In the genomic region with DNA sequence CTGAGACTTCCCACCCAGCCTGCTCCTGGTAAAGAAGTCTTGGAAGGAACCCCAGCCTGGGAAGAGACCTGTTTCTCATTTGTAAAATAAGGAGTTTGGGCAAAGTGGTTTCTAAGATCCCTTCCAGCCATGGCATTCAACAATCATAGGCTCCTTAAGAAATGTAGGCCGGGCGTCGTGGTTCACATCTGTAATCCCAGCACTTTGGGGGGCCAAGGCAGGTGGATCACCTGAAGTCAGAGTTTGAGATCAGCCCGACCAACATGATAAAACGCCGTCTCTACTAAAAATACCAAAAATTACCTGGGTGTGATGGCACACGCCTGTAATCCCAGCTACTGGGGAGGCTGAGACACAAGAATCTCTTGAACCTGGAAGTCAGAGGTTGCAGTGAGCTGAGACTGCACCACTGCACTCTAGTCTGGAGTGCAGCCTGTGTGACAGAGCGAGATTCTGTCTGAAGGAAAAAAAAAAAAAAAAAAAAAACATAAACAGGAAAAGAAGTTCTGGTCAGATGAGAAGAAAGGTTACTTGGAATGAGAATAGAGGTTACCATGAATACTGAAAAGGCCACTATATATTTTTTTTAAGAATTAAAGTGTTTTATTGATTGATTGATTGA, we compare ENCODE assay signal across 26 cellular contexts. TPM values are rescaled to one million over a fixed set of nuclear protein-coding genes. Genes with fewer than 3 reads are reported as not detected.
DNase-seq lines count a peak whose midpoint lies in the region; ATAC-seq, FAIRE-seq and TF ChIP-seq lines count a peak whose summit lies in the region.
"Had no signal": no experiment of that assay in that cellular context is flagged by ENCODE, and none has a peak within 500 bp of the region (broad histone marks: within the 10 kb centered on the region; RNA-seq: fewer than 3 reads in every experiment).

No MANE protein-coding gene starts in this region.

- no peak for FAIRE-seq in GM12891 (lab: Jason Lieb, UNC)
- FAIRE-seq: endothelial cell of umbilical vein, pancreas had no signal

- POLR2A ChIA-PET in Caco-2 (lab: Charles Lee): no interaction called here

- H3K79me2 ChIP-seq in smooth muscle cell (ENCODE audit: low read depth): peaks cover 96% of the 10 kb centered on the region

- H3K27me3 Mint-ChIP-seq in Caco-2 (ENCODE audit: insufficient read depth, unreplicated experiment): no peaks in the 10 kb centered on the region
- H3K27me3 Mint-ChIP-seq in natural killer cell treated with Interleukin-12 subunit alpha and Interleukin-12 subunit beta and Interleukin-15 and Interleukin-18, amount 100 ng/mL, for 72 hours: no peaks in the 10 kb centered on the region
- peaks cover 14 to 23% of the 10 kb centered on the region in 2 donors for H3K27me3 Mint-ChIP-seq in stimulated activated naive B cell treated with anti-CD40 and anti-IgM and Interleukin-4, amounts not matched to agents 10 μg/mL and 1 μg/mL and 100 μg/mL, for 72 hours
- H3K27me3 Mint-ChIP-seq: central memory CD8-positive, alpha-beta T cell had no signal

- H3K9me3 Mint-ChIP-seq in Caco-2 (ENCODE audit: unreplicated experiment): no peaks in the 10 kb centered on the region
- H3K9me3 Mint-ChIP-seq in natural killer cell treated with Interleukin-12 subunit alpha and Interleukin-12 subunit beta and Interleukin-15 and Interleukin-18, amount 100 ng/mL, for 72 hours: no peaks in the 10 kb centered on the region
- no peaks in the 10 kb centered on the region for H3K9me3 Mint-ChIP-seq in stimulated activated naive B cell treated with anti-CD40 and anti-IgM and Interleukin-4, amounts not matched to agents 10 μg/mL and 1 μg/mL and 100 μg/mL, for 72 hours
- H3K9me3 Mint-ChIP-seq: activated CD4-positive, alpha-beta T cell treated with anti-CD3 and anti-CD28 coated beads, Interleukin-2, amount 10 ng/mL, durations not matched to agents 7 days and 5 days; activated naive CD4-positive, alpha-beta T cell treated with anti-CD3 and anti-CD28 coated beads, Interleukin-2, amount 10 ng/mL, durations not matched to agents 7 days and 5 days; central memory CD8-positive, alpha-beta T cell; natural killer cell; stimulated activated naive CD8-positive, alpha-beta T cell treated with anti-CD3 and anti-CD28 coated beads, Interleukin-15, amount 100 ng/mL, for 72 hours; T-helper 2 cell treated with Interferon-gamma antibody and Interleukin-4, amounts not matched to agents 5 μg/mL and 100 μg/mL, for 36 hours had no signal

- H3K4me2 ChIP-seq in smooth muscle cell: no peak overlapping the region

- no peak for TF ChIP-seq RAD21 in liver (IDR thresholded peaks at IDR 0.05)

- H3K36me3 Mint-ChIP-seq in Caco-2 (ENCODE audit: insufficient read depth, unreplicated experiment): peaks cover 21% of the 10 kb centered on the region
- H3K36me3 Mint-ChIP-seq in natural killer cell treated with Interleukin-12 subunit alpha and Interleukin-12 subunit beta and Interleukin-15 and Interleukin-18, amount 100 ng/mL, for 72 hours: no peaks in the 10 kb centered on the region
- H3K36me3 Mint-ChIP-seq in stimulated activated naive B cell treated with anti-CD40 and anti-IgM and Interleukin-4, amounts not matched to agents 10 μg/mL and 1 μg/mL and 100 μg/mL, for 72 hours: no peaks in the 10 kb centered on the region
- H3K36me3 Mint-ChIP-seq: activated naive CD4-positive, alpha-beta T cell treated with anti-CD3 and anti-CD28 coated beads, Interleukin-2, amount 10 ng/mL, durations not matched to agents 7 days and 5 days; natural killer cell had no signal

- peaks cover 40% of the 10 kb centered on the region for H3K4me1 Mint-ChIP-seq in Caco-2 (ENCODE audit: low read depth, unreplicated experiment)
- H3K4me1 Mint-ChIP-seq in natural killer cell treated with Interleukin-12 subunit alpha and Interleukin-12 subunit beta and Interleukin-15 and Interleukin-18, amount 100 ng/mL, for 72 hours (ENCODE audit: low read depth in 2 of 2): peaks cover 30% of the 10 kb centered on the region in 2 donors
- H3K4me1 Mint-ChIP-seq in stimulated activated naive B cell treated with anti-CD40 and anti-IgM and Interleukin-4, amounts not matched to agents 10 μg/mL and 1 μg/mL and 100 μg/mL, for 72 hours: no peaks in the 10 kb centered on the region
- H3K4me1 Mint-ChIP-seq: activated CD4-positive, alpha-beta T cell treated with anti-CD3 and anti-CD28 coated beads, Interleukin-2, amount 10 ng/mL, durations not matched to agents 7 days and 5 days; activated naive CD4-positive, alpha-beta T cell treated with anti-CD3 and anti-CD28 coated beads, Interleukin-2, amount 10 ng/mL, durations not matched to agents 7 days and 5 days; stimulated activated naive CD8-positive, alpha-beta T cell treated with anti-CD3 and anti-CD28 coated beads, Interleukin-15, amount 100 ng/mL, for 72 hours had no signal

- BruUV-seq in Caco-2 (replicated peaks; lab: Mats Ljungman, UMichigan): no TSS peak

- H2AFZ ChIP-seq in smooth muscle cell (ENCODE audit: low read depth): no peak overlapping the region

- H3K4me3 ChIP-seq in Caco-2 (ENCODE audit: low read depth, low read length) (no peak overlapping the region), RWPE2 (ENCODE audit: severe bottlenecking) (no peak overlapping the region), liver (ENCODE audit: low read depth in 1 of 3, low read length in 3 of 3) (no peak overlapping the region), smooth muscle cell (no peak overlapping the region)
- H3K4me3 ChIP-seq: BLaER1 treated with 17β-estradiol and CSF1 and Interleukin-3, amounts not matched to agents 10 nM and 100 nM; HAP-1; heart right ventricle; pancreas; upper lobe of right lung had no signal

- H4K20me1 ChIP-seq in smooth muscle cell (ENCODE audit: low read depth): peaks cover 100% of the 10 kb centered on the region

- H3F3A ChIP-seq in smooth muscle cell (ENCODE audit: low read depth): no peaks in the 10 kb centered on the region

- 87% methylated on average over 8 of the region's 8 CpGs for WGBS in liver
- 88% methylated on average over 8 of the region's 8 CpGs for WGBS in smooth muscle cell (ENCODE audit: low lambda C conversion rate)

- peak overlapping the region; percentile 99 for H3K27ac Mint-ChIP-seq in Caco-2 (ENCODE audit: unreplicated experiment)
- H3K27ac Mint-ChIP-seq in natural killer cell treated with Interleukin-12 subunit alpha and Interleukin-12 subunit beta and Interleukin-15 and Interleukin-18, amount 100 ng/mL, for 72 hours: no peak overlapping the region
- no peak overlapping the region for H3K27ac Mint-ChIP-seq in stimulated activated naive B cell treated with anti-CD40 and anti-IgM and Interleukin-4, amounts not matched to agents 10 μg/mL and 1 μg/mL and 100 μg/mL, for 72 hours
- H3K27ac Mint-ChIP-seq: activated CD4-positive, alpha-beta T cell treated with anti-CD3 and anti-CD28 coated beads, Interleukin-2, amount 10 ng/mL, durations not matched to agents 7 days and 5 days; activated naive CD4-positive, alpha-beta T cell treated with anti-CD3 and anti-CD28 coated beads, Interleukin-2, amount 10 ng/mL, durations not matched to agents 7 days and 5 days; natural killer cell; T-helper 2 cell treated with Interferon-gamma antibody and Interleukin-4, amounts not matched to agents 5 μg/mL and 100 μg/mL, for 36 hours had no signal

- no peak for TF ChIP-seq POLR2A in GM12891 (IDR thresholded peaks at IDR 0.05; ENCODE audit: low read depth, low read length)

- peak overlapping the region in 1 of 2 donors; percentile 0 for H3K9ac ChIP-seq in liver (ENCODE audit: low read depth in 1 of 2, low read length in 2 of 2)
- peak overlapping the region; percentile 41 for H3K9ac ChIP-seq in smooth muscle cell (ENCODE audit: low read depth)

- CTCF ChIA-PET in Caco-2 (lab: Charles Lee): interaction anchor here (0.6 to 1.9 kb wide), 4 partner anchors 9 to 331 kb away, joined by 5 to 8 read pairs (median 6); no protein-coding TSS in a partner anchor

- H3K27me3 ChIP-seq in Caco-2 (replicated peaks; ENCODE audit: control insufficient read depth, insufficient read depth, low read length) (no peaks in the 10 kb centered on the region), RWPE2 (ENCODE audit: insufficient read depth, poor library complexity, severe bottlenecking) (no peaks in the 10 kb centered on the region), liver (ENCODE audit: control insufficient read depth in 4 of 4, insufficient read depth in 4 of 4, low read length in 3 of 4) (no peaks in the 10 kb centered on the region), smooth muscle cell (ENCODE audit: low read depth) (no peaks in the 10 kb centered on the region)
- H3K27me3 ChIP-seq: BLaER1 treated with 17β-estradiol and CSF1 and Interleukin-3, amounts not matched to agents 10 nM and 100 nM; heart right ventricle; pancreas; upper lobe of right lung had no signal

- H3K27ac ChIP-seq in RWPE2 (ENCODE audit: poor library complexity, severe bottlenecking) (peak overlapping the region; percentile 48), liver (ENCODE audit: low read depth in 1 of 2, low read length in 2 of 2) (peak overlapping the region; percentile 37 to 47), smooth muscle cell (ENCODE audit: low read depth) (peak overlapping the region; percentile 34)
- H3K27ac ChIP-seq: heart right ventricle, pancreas had no signal

- H3K36me3 ChIP-seq in Caco-2 (ENCODE audit: control insufficient read depth, insufficient read depth, low read length) (no peaks in the 10 kb centered on the region), RWPE2 (ENCODE audit: low read depth) (peaks cover 6% of the 10 kb centered on the region; the same call in 1 of the 2 replicates), liver (ENCODE audit: control insufficient read depth in 4 of 4, insufficient read depth in 3 of 4, low read depth in 1 of 4, low read length in 3 of 4) (no peaks in the 10 kb centered on the region), smooth muscle cell (ENCODE audit: low read depth) (no peaks in the 10 kb centered on the region)
- H3K36me3 ChIP-seq: BLaER1 treated with 17β-estradiol and CSF1 and Interleukin-3, amounts not matched to agents 10 nM and 100 nM; HAP-1; heart right ventricle; pancreas; upper lobe of right lung had no signal

- H3K4me1 ChIP-seq in Caco-2 (peaks cover 53% of the 10 kb centered on the region), RWPE2 (ENCODE audit: insufficient read depth, poor library complexity, severe bottlenecking) (peaks cover 23% of the 10 kb centered on the region), liver (ENCODE audit: control insufficient read depth in 4 of 4, insufficient read depth in 4 of 4, low read length in 3 of 4) (peaks cover 3 to 24% (median 19%) of the 10 kb centered on the region in 4 donors), smooth muscle cell (ENCODE audit: low read depth) (peaks cover 9% of the 10 kb centered on the region)
- H3K4me1 ChIP-seq: HAP-1 had no signal

- peak overlapping the region; percentile 80 for H3K4me3 Mint-ChIP-seq in Caco-2 (ENCODE audit: unreplicated experiment)
- H3K4me3 Mint-ChIP-seq in natural killer cell treated with Interleukin-12 subunit alpha and Interleukin-12 subunit beta and Interleukin-15 and Interleukin-18, amount 100 ng/mL, for 72 hours: no peak overlapping the region
- H3K4me3 Mint-ChIP-seq in stimulated activated naive B cell treated with anti-CD40 and anti-IgM and Interleukin-4, amounts not matched to agents 10 μg/mL and 1 μg/mL and 100 μg/mL, for 72 hours: no peak overlapping the region
- H3K4me3 Mint-ChIP-seq: activated CD4-positive, alpha-beta T cell treated with anti-CD3 and anti-CD28 coated beads, Interleukin-2, amount 10 ng/mL, durations not matched to agents 7 days and 5 days; activated naive CD4-positive, alpha-beta T cell treated with anti-CD3 and anti-CD28 coated beads, Interleukin-2, amount 10 ng/mL, durations not matched to agents 7 days and 5 days; central memory CD8-positive, alpha-beta T cell; natural killer cell; stimulated activated naive CD8-positive, alpha-beta T cell treated with anti-CD3 and anti-CD28 coated beads, Interleukin-15, amount 100 ng/mL, for 72 hours; T-helper 2 cell treated with Interferon-gamma antibody and Interleukin-4, amounts not matched to agents 5 μg/mL and 100 μg/mL, for 36 hours had no signal

- DNase-seq in Caco-2: no peak
- no peak for DNase-seq in RWPE2 (ENCODE audit: low spot score)
- DNase-seq in smooth muscle cell (lab: John Stamatoyannopoulos, UW; ENCODE audit: unreplicated experiment): no peak
- no peak for DNase-seq in natural killer cell treated with Interleukin-12 subunit alpha and Interleukin-12 subunit beta and Interleukin-15 and Interleukin-18, amount 100 ng/mL, for 72 hours (ENCODE audit: low spot score)
- no peak for DNase-seq in stimulated activated naive B cell treated with anti-CD40 and anti-IgM and Interleukin-4, amounts not matched to agents 10 μg/mL and 1 μg/mL and 100 μg/mL, for 72 hours
- DNase-seq in GM12891 (ENCODE audit: insufficient read length, low spot score): no peak
- DNase-seq in NCI-H526 (lab: John Stamatoyannopoulos, UW): no peak
- DNase-seq: activated CD4-positive, alpha-beta T cell treated with anti-CD3 and anti-CD28 coated beads, Interleukin-2, amount 10 ng/mL, durations not matched to agents 7 days and 5 days; activated naive CD4-positive, alpha-beta T cell treated with anti-CD3 and anti-CD28 coated beads, Interleukin-2, amount 10 ng/mL, durations not matched to agents 7 days and 5 days; anterior cingulate cortex; dermis blood vessel endothelial cell; heart right ventricle; midbrain; natural killer cell; NCI-H1048; NCI-H187 treated with DMSO at 0.1 percent for 48 hours; NCI-H526 treated with DMSO at 0.1 percent for 48 hours; stimulated activated naive CD8-positive, alpha-beta T cell treated with anti-CD3 and anti-CD28 coated beads, Interleukin-15, amount 100 ng/mL, for 72 hours; upper lobe of right lung had no signal

- ATAC-seq in RWPE2 (ENCODE audit: low read depth): no peak
- no peak for ATAC-seq in natural killer cell treated with Interleukin-12 subunit alpha and Interleukin-12 subunit beta and Interleukin-15 and Interleukin-18, amount 100 ng/mL, for 72 hours
- ATAC-seq in stimulated activated naive B cell treated with anti-CD40 and anti-IgM and Interleukin-4, amounts not matched to agents 10 μg/mL and 1 μg/mL and 100 μg/mL, for 72 hours (replicated peaks): no peak
- ATAC-seq: natural killer cell; stimulated activated naive CD8-positive, alpha-beta T cell treated with anti-CD3 and anti-CD28 coated beads, Interleukin-15, amount 100 ng/mL, for 72 hours; upper lobe of right lung had no signal

- no peak for TF ChIP-seq CTCF in Caco-2 (IDR thresholded peaks at IDR 0.05; ENCODE audit: insufficient read depth in 1 of 2, low read depth in 1 of 2, low read length in 1 of 2, severe bottlenecking in 1 of 2, unreplicated experiment in 1 of 2)
- TF ChIP-seq CTCF in RWPE2 (IDR thresholded peaks at IDR 0.05; ENCODE audit: poor library complexity, severe bottlenecking): no peak
- no peak for TF ChIP-seq CTCF in liver (IDR thresholded peaks at IDR 0.05; ENCODE audit: low read depth, low read length, missing input control)
- no peak for TF ChIP-seq CTCF in smooth muscle cell (IDR thresholded peaks at IDR 0.05; ENCODE audit: borderline replicate concordance, insufficient read depth, poor library complexity, severe bottlenecking)

- intact Hi-C loops in Caco-2 (cut with micrococcal nuclease; ENCODE audit: unreplicated experiment): no loop called here

- no peaks in the 10 kb centered on the region for H3K9me3 ChIP-seq in Caco-2
- H3K9me3 ChIP-seq in RWPE2 (ENCODE audit: severe bottlenecking): no peaks in the 10 kb centered on the region
- H3K9me3 ChIP-seq in liver (ENCODE audit: control insufficient read depth in 4 of 4, low read length in 3 of 4): no peaks in the 10 kb centered on the region
- H3K9me3 ChIP-seq in smooth muscle cell (replicated peaks; ENCODE audit: low read depth): no peaks in the 10 kb centered on the region
- H3K9me3 ChIP-seq: BLaER1 treated with 17β-estradiol and CSF1 and Interleukin-3, amounts not matched to agents 10 nM and 100 nM; HAP-1; heart right ventricle; pancreas; upper lobe of right lung had no signal

RNA-seq across cellular contexts. Expression of a gene that starts 15.9 kb away (rescaled TPM):
- 65.9 and 69.7 TPM in 2 replicates for total RNA-seq in Caco-2 (2022)
- 1 to 10 TPM; 5.4 to 7.1 TPM for total RNA-seq in liver
- 1 to 10 TPM; 1.2 to 3.7 TPM for polyA plus RNA-seq in liver
- total RNA-seq in smooth muscle cell: 20.4 and 21.8 TPM in 2 replicates
- polyA plus RNA-seq in smooth muscle cell: 11.3 and 14.6 TPM in 2 replicates
- total RNA-seq in natural killer cell treated with Interleukin-12 subunit alpha and Interleukin-12 subunit beta and Interleukin-15 and Interleukin-18, amount 100 ng/mL, for 72 hours: 10 to 100 TPM in 1 of 2 donors, 1 to 10 TPM in 1; 8.5 to 12.3 TPM
- 1.7 TPM for polyA plus RNA-seq in GM12891 (2012; ENCODE audit: low read depth, missing spikeins)
